Comparison of ENCODE assay signal across 8 cellular contexts in the genomic region with DNA sequence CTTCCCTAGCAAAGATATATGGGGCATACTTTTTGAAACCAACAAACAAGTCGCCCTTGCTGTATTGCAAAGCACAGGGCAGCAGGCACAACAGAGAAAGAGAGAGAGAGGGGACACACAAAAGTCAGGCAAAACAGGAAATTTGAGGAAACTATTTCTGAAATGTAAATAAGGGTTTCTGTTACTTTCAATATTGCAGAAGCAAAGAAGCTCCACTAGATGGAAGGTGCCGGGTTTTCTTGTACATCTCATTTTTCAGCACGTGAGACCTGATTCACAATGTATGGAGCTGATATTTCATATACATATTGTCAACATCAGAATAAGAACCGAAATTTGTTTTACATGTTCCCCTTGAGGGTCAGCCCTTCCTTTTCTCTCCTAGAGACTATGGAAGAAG.
A peak's percentile ranks its signal among the peaks of the same experiment; 100 is the strongest.
DNase-seq lines count a peak whose midpoint lies in the region; ATAC-seq and TF ChIP-seq lines count a peak whose summit lies in the region.
"Had no signal": no experiment of that assay in that cellular context is flagged by ENCODE, and none has a peak within 500 bp of the region (broad histone marks: within the 10 kb centered on the region; RNA-seq: fewer than 3 reads in every experiment).

No MANE protein-coding gene starts in this region.

- intact Hi-C loops in sigmoid colon (cut with DNase I) = no loop called here

- peak; percentile 18 to 32 for ATAC-seq in naive thymus-derived CD8-positive, alpha-beta T cell
- ATAC-seq: HCT116 had no signal

- H3K36me3 ChIP-seq in sigmoid colon = no peaks in the 10 kb centered on the region

- TF ChIP-seq POLR2A in sigmoid colon (IDR thresholded peaks at IDR 0.05) = no peak

- no peak for TF ChIP-seq EP300 in sigmoid colon (IDR thresholded peaks at IDR 0.05)

- TF ChIP-seq CTCF in sigmoid colon (IDR thresholded peaks at IDR 0.05) = no peak

- H3K9me3 ChIP-seq in sigmoid colon = no peaks in the 10 kb centered on the region

- DNase-seq in EH (ENCODE audit: low read depth) = peak; percentile 27
- peak; percentile 31 for DNase-seq in KG1 (lab: John Stamatoyannopoulos, UW)
- DNase-seq in naive thymus-derived CD8-positive, alpha-beta T cell = peak in 4 of 10 donors; percentile 26 to 57 (median 54)
- DNase-seq in sigmoid colon = no peak
- no peak for DNase-seq in NCI-H774 (lab: John Stamatoyannopoulos, UW)
- no peak for DNase-seq in GOT3 (lab: John Stamatoyannopoulos, UW)

- POLR2A ChIA-PET in naive thymus-derived CD8-positive, alpha-beta T cell (lab: Charles Lee) = interaction anchor here (0.6 to 9.6 kb wide), 17 partner anchors 10 to 223 kb away, joined by 3 to 164 read pairs (median 13); a partner anchor contains a TSS

- H3K4me3 ChIP-seq in sigmoid colon = no peak overlapping the region

- peaks cover 9% of the 10 kb centered on the region for H3K36me3 Mint-ChIP-seq in activated naive CD8-positive, alpha-beta T cell
- peaks cover 3 to 16% (median 10%) of the 10 kb centered on the region in 3 donors for H3K36me3 Mint-ChIP-seq in naive thymus-derived CD8-positive, alpha-beta T cell

- H3K4me1 Mint-ChIP-seq in activated naive CD8-positive, alpha-beta T cell (ENCODE audit: low read depth) = peaks cover 96% of the 10 kb centered on the region
- peaks cover 50 to 97% (median 87%) of the 10 kb centered on the region in 4 donors for H3K4me1 Mint-ChIP-seq in naive thymus-derived CD8-positive, alpha-beta T cell

- peaks cover 4% of the 10 kb centered on the region for H3K9me3 Mint-ChIP-seq in activated naive CD8-positive, alpha-beta T cell (ENCODE audit: low read depth)
- H3K9me3 Mint-ChIP-seq in naive thymus-derived CD8-positive, alpha-beta T cell = no peaks in the 10 kb centered on the region

- H3K27ac ChIP-seq in sigmoid colon = no peak overlapping the region

- H3K27me3 Mint-ChIP-seq in activated naive CD8-positive, alpha-beta T cell = no peaks in the 10 kb centered on the region
- no peaks in the 10 kb centered on the region for H3K27me3 Mint-ChIP-seq in naive thymus-derived CD8-positive, alpha-beta T cell

- no peaks in the 10 kb centered on the region for H3K27me3 ChIP-seq in sigmoid colon

- peaks cover 0 to 31% (median 10%) of the 10 kb centered on the region in 4 donors for H3K4me1 ChIP-seq in sigmoid colon

- WGBS in sigmoid colon, 2 donors = 40 to 60% methylated on average over 4 of the region's 4 CpGs

- H3K27ac Mint-ChIP-seq in activated naive CD8-positive, alpha-beta T cell = peak overlapping the region; percentile 99
- peak overlapping the region; percentile 89 to 99 (median 98) for H3K27ac Mint-ChIP-seq in naive thymus-derived CD8-positive, alpha-beta T cell

- H3K4me3 Mint-ChIP-seq in activated naive CD8-positive, alpha-beta T cell = peak overlapping the region; percentile 85
- peak overlapping the region; percentile 60 to 88 (median 80) for H3K4me3 Mint-ChIP-seq in naive thymus-derived CD8-positive, alpha-beta T cell

Comparison
In these comparisons a context has a peak if more than half of its experiments do, and no peak if none do; other contexts are left out.
1. DNase-seq: peak in EH (single experiment) and KG1 (single experiment); none in sigmoid colon (single experiment), NCI-H774 (single experiment) and GOT3 (single experiment).